In the genomic region with DNA sequence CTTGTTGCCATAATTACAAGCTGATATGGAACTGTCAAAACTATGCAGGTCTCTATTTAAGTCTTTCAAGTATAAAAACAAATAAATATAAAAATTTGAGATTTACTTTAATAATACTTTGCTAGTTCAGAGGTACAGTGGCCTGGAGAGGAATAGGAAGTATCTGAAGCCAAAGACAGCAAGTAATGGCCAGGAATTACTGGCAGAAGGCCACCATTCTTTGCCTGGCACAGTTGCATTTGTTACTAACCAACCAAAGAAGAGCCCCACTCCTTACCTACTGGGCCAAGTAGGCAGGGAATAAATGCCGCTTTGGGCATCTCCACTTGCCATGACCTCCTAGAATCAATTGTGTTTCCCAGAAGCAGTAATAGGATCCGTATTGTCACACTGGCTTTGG, we compare ENCODE assay signal across 26 cellular contexts. TPM values are rescaled to one million over a fixed set of nuclear protein-coding genes. Genes with fewer than 3 reads are reported as not detected.
"Had no signal": no experiment of that assay in that cellular context is flagged by ENCODE, and none has a peak within 500 bp of the region (broad histone marks: within the 10 kb centered on the region; RNA-seq: fewer than 3 reads in every experiment).

No MANE protein-coding gene starts in this region.

- H3K4me1 ChIP-seq: breast epithelium, colonic mucosa had no signal

- H3K27ac ChIP-seq: breast epithelium, cardiac muscle cell, colonic mucosa had no signal

- H3K9me3 ChIP-seq: breast epithelium, colonic mucosa had no signal

- H3K27me3 ChIP-seq: breast epithelium, cardiac muscle cell, colonic mucosa had no signal

- DNase-seq: activated CD4-positive, alpha-beta memory T cell treated with anti-CD3 and anti-CD28 coated beads for 36 hours; activated CD4-positive, alpha-beta T cell treated with anti-CD3 and anti-CD28 coated beads for 36 hours; activated CD4-positive, alpha-beta T cell treated with anti-CD3 and anti-CD28 coated beads, Interleukin-2, amount 10 ng/mL, durations not matched to agents 24 days and 14 days; activated CD4-positive, CD25-positive, alpha-beta regulatory T cell; activated CD4-positive, CD25-positive, alpha-beta regulatory T cell treated with anti-CD3 and anti-CD28 coated beads, Interleukin-2, amount 50 U/mL, for 72 hours; activated CD8-positive, alpha-beta memory T cell treated with anti-CD3 and anti-CD28 coated beads for 24 hours; activated effector memory CD4-positive, alpha-beta T cell treated with Interleukin-2 at 50 U/mL for 16 hours; activated gamma-delta T cell treated with Interleukin-2 at 50 U/mL for 16 hours; activated naive CD4-positive, alpha-beta T cell treated with anti-CD3 and anti-CD28 coated beads, Interleukin-2, amount 50 U/mL, for 16 hours; activated naive CD4-positive, alpha-beta T cell treated with Interleukin-2 at 50 U/mL for 16 hours; activated T-cell treated with anti-CD3 and anti-CD28 coated beads, Interleukin-2, amount 50 U/mL, for 4 hours; amniotic stem cell; anterior cingulate cortex; central memory CD4-positive, alpha-beta T cell; cerebellar nuclear complex; colonic mucosa; effector CD8-positive, alpha-beta T cell; foreskin fibroblast; head of caudate nucleus; T-helper 2 cell had no signal

- FAIRE-seq: frontal cortex had no signal

- H3K36me3 ChIP-seq: breast epithelium, cardiac muscle cell, colonic mucosa had no signal

- H3K4me3 ChIP-seq: breast epithelium, cardiac muscle cell, colonic mucosa had no signal

- ATAC-seq: activated CD4-positive, alpha-beta T cell treated with anti-CD3 and anti-CD28 coated beads for 36 hours; activated T-cell treated with anti-CD3 and anti-CD28 coated beads, Interleukin-2, amount 50 U/mL, for 4 hours; activated T-helper 17 cell treated with anti-CD3 and anti-CD28 coated beads, Interleukin-2, amount 50 U/mL, for 72 hours; esophagus mucosa had no signal

RNA-seq across cellular contexts. Expression of a gene that starts 13.8 kb away (rescaled TPM):
- total RNA-seq: activated CD4-positive, alpha-beta memory T cell treated with anti-CD3 and anti-CD28 coated beads for 36 hours; activated CD4-positive, alpha-beta T cell treated with anti-CD3 and anti-CD28 coated beads for 36 hours; activated CD4-positive, alpha-beta T cell treated with anti-CD3 and anti-CD28 coated beads, Interleukin-2, amount 10 ng/mL, durations not matched to agents 24 days and 14 days; activated T-helper 17 cell treated with anti-CD3 and anti-CD28 coated beads, Interleukin-2, amount 50 U/mL, for 72 hours; T-helper 1 cell treated with Interleukin-12 subunit alpha and Interleukin-12 subunit beta and Interleukin-4 antibody, amounts not matched to agents 30 ng/mL and 1 ng/mL, for 36 hours had no signal
